ENCODE assay signal across 29 cellular contexts in genomic region chr16:3212567-3212966, GRCh38. TPM values are rescaled to one million over a fixed set of nuclear protein-coding genes. Genes with fewer than 3 reads are reported as not detected.
DNase-seq lines count a peak whose midpoint lies in the region; ATAC-seq and TF ChIP-seq lines count a peak whose summit lies in the region.
"Had no signal": no experiment of that assay in that cellular context is flagged by ENCODE, and none has a peak within 500 bp of the region (broad histone marks: within the 10 kb centered on the region; RNA-seq: fewer than 3 reads in every experiment).

No MANE protein-coding gene starts in this region.

- H3K27me3 ChIP-seq in CD4-positive, alpha-beta T cell (ENCODE audit: control insufficient read depth, insufficient read depth, low read length): no peaks in the 10 kb centered on the region
- H3K27me3 ChIP-seq: BLaER1 treated with 17β-estradiol and CSF1 and Interleukin-3, amounts not matched to agents 10 nM and 100 nM; Peyer's patch had no signal

- intact Hi-C loops in activated CD4-positive, alpha-beta memory T cell treated with anti-CD3 and anti-CD28 coated beads for 36 hours (cut with micrococcal nuclease): no loop called here
- intact Hi-C loops in CD4-positive, alpha-beta T cell (cut with DNase I, micrococcal nuclease): no loop called here
- intact Hi-C loops in natural killer cell (cut with micrococcal nuclease): no loop called here
- intact Hi-C loops in left colon (cut with DNase I, micrococcal nuclease): no loop called here

- H3K36me3 ChIP-seq in HEK293 (ENCODE audit: control insufficient read depth in 2 of 2, insufficient read depth in 1 of 2, low read length in 2 of 2): no peaks in the 10 kb centered on the region
- H3K36me3 ChIP-seq: BLaER1 treated with 17β-estradiol and CSF1 and Interleukin-3, amounts not matched to agents 10 nM and 100 nM; Peyer's patch had no signal

- no peak overlapping the region for H3K4me3 ChIP-seq in HEK293 (ENCODE audit: low read depth, low read length)
- H3K4me3 ChIP-seq: A549; BLaER1 treated with 17β-estradiol and CSF1 and Interleukin-3, amounts not matched to agents 10 nM and 100 nM; GM23248; Peyer's patch; SK-N-MC had no signal

- no peak overlapping the region for H3K27ac ChIP-seq in CD4-positive, alpha-beta T cell (ENCODE audit: low read depth, low read length)
- H3K27ac ChIP-seq in HEK293 (ENCODE audit: extremely low read depth, low read depth, low read length): no peak overlapping the region
- H3K27ac ChIP-seq: A549; BLaER1 treated with 17β-estradiol and CSF1 and Interleukin-3, amounts not matched to agents 10 nM and 100 nM; GM23248; Peyer's patch; SK-N-MC had no signal

- ATAC-seq in CD4-positive, alpha-beta T cell (ENCODE audit: poor library complexity): no peak
- no peak for ATAC-seq in natural killer cell
- no peak for ATAC-seq in left colon
- ATAC-seq: A549, HepG2 had no signal

- H3K9me3 Mint-ChIP-seq in activated CD4-positive, alpha-beta memory T cell treated with anti-CD3 and anti-CD28 coated beads for 36 hours: peaks cover 10% of the 10 kb centered on the region
- peaks cover 43% of the 10 kb centered on the region for H3K9me3 Mint-ChIP-seq in activated CD4-positive, alpha-beta memory T cell treated with anti-CD3 and anti-CD28 coated beads, Interleukin-2, amount 10 ng/mL, durations not matched to agents 7 days and 5 days
- peaks cover 2% of the 10 kb centered on the region for H3K9me3 Mint-ChIP-seq in CD4-positive, alpha-beta T cell
- peaks cover 0 to 3% of the 10 kb centered on the region in 2 donors for H3K9me3 Mint-ChIP-seq in natural killer cell
- H3K9me3 Mint-ChIP-seq in glutamatergic neuron (ENCODE audit: unreplicated experiment): peaks cover 13% of the 10 kb centered on the region

- peaks cover 39% of the 10 kb centered on the region for H3K4me1 Mint-ChIP-seq in activated CD4-positive, alpha-beta memory T cell treated with anti-CD3 and anti-CD28 coated beads for 36 hours (ENCODE audit: low read depth)
- peaks cover 30% of the 10 kb centered on the region for H3K4me1 Mint-ChIP-seq in activated CD4-positive, alpha-beta memory T cell treated with anti-CD3 and anti-CD28 coated beads, Interleukin-2, amount 10 ng/mL, durations not matched to agents 7 days and 5 days
- H3K4me1 Mint-ChIP-seq in CD4-positive, alpha-beta T cell (ENCODE audit: low read depth): peaks cover 39% of the 10 kb centered on the region
- H3K4me1 Mint-ChIP-seq in natural killer cell (peaks cover 40 to 48% of the 10 kb centered on the region in 2 donors), glutamatergic neuron (ENCODE audit: low read depth, unreplicated experiment) (no peaks in the 10 kb centered on the region)

- peaks cover 1% of the 10 kb centered on the region for H3K9me3 ChIP-seq in CD4-positive, alpha-beta T cell (ENCODE audit: control insufficient read depth, low read length)
- no peaks in the 10 kb centered on the region for H3K9me3 ChIP-seq in HEK293 (ENCODE audit: control insufficient read depth, insufficient read depth, low read depth, low read length)
- H3K9me3 ChIP-seq: Peyer's patch had no signal

- peaks cover 14% of the 10 kb centered on the region for H3K36me3 Mint-ChIP-seq in activated CD4-positive, alpha-beta memory T cell treated with anti-CD3 and anti-CD28 coated beads for 36 hours
- peaks cover 48% of the 10 kb centered on the region for H3K36me3 Mint-ChIP-seq in activated CD4-positive, alpha-beta memory T cell treated with anti-CD3 and anti-CD28 coated beads, Interleukin-2, amount 10 ng/mL, durations not matched to agents 7 days and 5 days (ENCODE audit: low read depth)
- H3K36me3 Mint-ChIP-seq in CD4-positive, alpha-beta T cell (ENCODE audit: low read depth): peaks cover 33% of the 10 kb centered on the region
- H3K36me3 Mint-ChIP-seq in natural killer cell (no peaks in the 10 kb centered on the region), glutamatergic neuron (ENCODE audit: unreplicated experiment) (peaks cover 12% of the 10 kb centered on the region)

- CTCF ChIA-PET in activated CD4-positive, alpha-beta memory T cell treated with anti-CD3 and anti-CD28 coated beads for 36 hours (lab: Charles Lee): no interaction called here
- CTCF ChIA-PET in activated CD4-positive, alpha-beta memory T cell treated with anti-CD3 and anti-CD28 coated beads, Interleukin-2, amount 10 ng/mL, durations not matched to agents 7 days and 5 days (lab: Charles Lee): no interaction called here
- CTCF ChIA-PET in CD4-positive, alpha-beta T cell (lab: Charles Lee): no interaction called here
- CTCF ChIA-PET in HEK293 (lab: Yijun Ruan, JAX): no interaction called here

- peak overlapping the region; percentile 39 for H3K27ac Mint-ChIP-seq in activated CD4-positive, alpha-beta memory T cell treated with anti-CD3 and anti-CD28 coated beads for 36 hours
- H3K27ac Mint-ChIP-seq in activated CD4-positive, alpha-beta memory T cell treated with anti-CD3 and anti-CD28 coated beads, Interleukin-2, amount 10 ng/mL, durations not matched to agents 7 days and 5 days: no peak overlapping the region
- H3K27ac Mint-ChIP-seq in CD4-positive, alpha-beta T cell: peak overlapping the region; percentile 76
- H3K27ac Mint-ChIP-seq in natural killer cell: no peak overlapping the region
- H3K27ac Mint-ChIP-seq in glutamatergic neuron (ENCODE audit: unreplicated experiment): no peak overlapping the region

- POLR2A ChIA-PET in activated CD4-positive, alpha-beta memory T cell treated with anti-CD3 and anti-CD28 coated beads for 36 hours (lab: Charles Lee): no interaction called here
- POLR2A ChIA-PET in activated CD4-positive, alpha-beta memory T cell treated with anti-CD3 and anti-CD28 coated beads, Interleukin-2, amount 10 ng/mL, durations not matched to agents 7 days and 5 days (lab: Charles Lee): interaction anchor here (1.2 kb wide), 1 partner anchor 245 kb away, joined by 3 read pairs; no protein-coding TSS in a partner anchor
- POLR2A ChIA-PET in CD4-positive, alpha-beta T cell (lab: Charles Lee): no interaction called here
- POLR2A ChIA-PET in HEK293 (lab: Yijun Ruan, JAX): no interaction called here

- H3K27me3 Mint-ChIP-seq in activated CD4-positive, alpha-beta memory T cell treated with anti-CD3 and anti-CD28 coated beads for 36 hours: no peaks in the 10 kb centered on the region
- peaks cover 2% of the 10 kb centered on the region for H3K27me3 Mint-ChIP-seq in activated CD4-positive, alpha-beta memory T cell treated with anti-CD3 and anti-CD28 coated beads, Interleukin-2, amount 10 ng/mL, durations not matched to agents 7 days and 5 days
- no peaks in the 10 kb centered on the region for H3K27me3 Mint-ChIP-seq in CD4-positive, alpha-beta T cell
- H3K27me3 Mint-ChIP-seq in natural killer cell (ENCODE audit: low read depth in 2 of 2): no peaks in the 10 kb centered on the region
- H3K27me3 Mint-ChIP-seq in glutamatergic neuron (ENCODE audit: unreplicated experiment): no peaks in the 10 kb centered on the region

- no peaks in the 10 kb centered on the region for H3K4me1 ChIP-seq in HEK293 (ENCODE audit: control insufficient read depth, insufficient read depth, low read length)
- H3K4me1 ChIP-seq: A549 had no signal

- no peak for TF ChIP-seq CTCF in CD4-positive, alpha-beta T cell (IDR thresholded peaks at IDR 0.05)
- no peak for TF ChIP-seq CTCF in HEK293 (tag by site-specific recombination; IDR thresholded peaks at IDR 0.05)
- TF ChIP-seq CTCF in natural killer cell (IDR thresholded peaks at IDR 0.05): no peak
- TF ChIP-seq CTCF in glutamatergic neuron (IDR thresholded peaks at IDR 0.05; ENCODE audit: partially characterized antibody, unreplicated experiment): no peak

- no peak overlapping the region for H3K4me3 Mint-ChIP-seq in activated CD4-positive, alpha-beta memory T cell treated with anti-CD3 and anti-CD28 coated beads for 36 hours
- no peak overlapping the region for H3K4me3 Mint-ChIP-seq in activated CD4-positive, alpha-beta memory T cell treated with anti-CD3 and anti-CD28 coated beads, Interleukin-2, amount 10 ng/mL, durations not matched to agents 7 days and 5 days
- H3K4me3 Mint-ChIP-seq in CD4-positive, alpha-beta T cell: no peak overlapping the region
- H3K4me3 Mint-ChIP-seq in natural killer cell: peak overlapping the region; percentile 49
- no peak overlapping the region for H3K4me3 Mint-ChIP-seq in glutamatergic neuron (ENCODE audit: unreplicated experiment)

- DNase-seq in activated CD4-positive, alpha-beta memory T cell treated with anti-CD3 and anti-CD28 coated beads for 36 hours: no peak
- DNase-seq in activated CD4-positive, alpha-beta memory T cell treated with anti-CD3 and anti-CD28 coated beads, Interleukin-2, amount 10 ng/mL, durations not matched to agents 7 days and 5 days: no peak
- no peak for DNase-seq in CD4-positive, alpha-beta T cell
- DNase-seq in natural killer cell: no peak
- no peak for DNase-seq in left colon
- DNase-seq in glutamatergic neuron: no peak
- DNase-seq: AML-193, Calu3, GM23248, H7, Kasumi-1, NCI-H1092 treated with DMSO at 0.1 percent for 48 hours, NCI-H1436, NCI-H187, NCI-H2081 treated with DMSO at 0.1 percent for 48 hours, NCI-H2171, NCI-H226, NCI-H510A, NCI-H69, OCI-M1, SIG-M5 had no signal

TF ChIP-seq in HEK293, 187 proteins besides CTCF, POLR2A, EP300 and RAD21 (continues in another document):
- TF ChIP-seq SCRT2 (tag by site-specific recombination; IDR thresholded peaks at IDR 0.05): no peak

RNA-seq across cellular contexts. Expression of gene ZNF200, which starts 22.4 kb away (rescaled TPM):
- 10 to 100 TPM; 10.6 to 11.5 TPM for total RNA-seq in activated CD4-positive, alpha-beta memory T cell treated with anti-CD3 and anti-CD28 coated beads for 36 hours
- 10 to 100 TPM; 13.1 to 14.9 TPM for total RNA-seq in activated CD4-positive, alpha-beta memory T cell treated with anti-CD3 and anti-CD28 coated beads, Interleukin-2, amount 10 ng/mL, durations not matched to agents 7 days and 5 days
- total RNA-seq in CD4-positive, alpha-beta T cell: 1 to 10 TPM; 7.0 to 7.2 TPM
- total RNA-seq in natural killer cell (10 to 100 TPM in 1 of 3 donors, 1 to 10 TPM in 2; 5.3 to 10.9 (median 5.6) TPM), left colon (1 to 10 TPM; 6.0 to 6.1 TPM), glutamatergic neuron (ENCODE audit: unreplicated experiment) (12.2 TPM)

RNA-seq across cellular contexts. Expression of gene OR1F1, which starts 24.6 kb away (rescaled TPM):
- total RNA-seq in activated CD4-positive, alpha-beta memory T cell treated with anti-CD3 and anti-CD28 coated beads for 36 hours: not detected
- not detected for total RNA-seq in activated CD4-positive, alpha-beta memory T cell treated with anti-CD3 and anti-CD28 coated beads, Interleukin-2, amount 10 ng/mL, durations not matched to agents 7 days and 5 days
- total RNA-seq in CD4-positive, alpha-beta T cell: not detected
- total RNA-seq in natural killer cell (not detected), left colon (not detected), glutamatergic neuron (ENCODE audit: unreplicated experiment) (not detected)
- total RNA-seq: GM23248, H7, HepG2, HT1080, M059J, Peyer's patch had no signal

RNA-seq across cellular contexts. Expression of gene MEFV, which starts 43.9 kb away (rescaled TPM):
- under 1 TPM; 0.07 to 0.17 TPM for total RNA-seq in activated CD4-positive, alpha-beta memory T cell treated with anti-CD3 and anti-CD28 coated beads for 36 hours
- under 1 TPM; 0.15 to 0.23 TPM for total RNA-seq in activated CD4-positive, alpha-beta memory T cell treated with anti-CD3 and anti-CD28 coated beads, Interleukin-2, amount 10 ng/mL, durations not matched to agents 7 days and 5 days
- total RNA-seq in CD4-positive, alpha-beta T cell: under 1 TPM; 0.60 to 0.73 TPM
- total RNA-seq in natural killer cell (1 to 10 TPM; 2.4 to 6.2 (median 5.4) TPM), left colon (under 1 TPM; 0.37 to 0.67 TPM), glutamatergic neuron (ENCODE audit: unreplicated experiment) (not detected)
- total RNA-seq: Calu3, GM23248, HepG2, HT1080, M059J had no signal

Comparison
In these comparisons a context has a peak if more than half of its experiments do, and no peak if none do; other contexts are left out.
1. H3K27ac Mint-ChIP-seq: peak in activated CD4-positive, alpha-beta memory T cell treated with anti-CD3 and anti-CD28 coated beads for 36 hours (single experiment) and CD4-positive, alpha-beta T cell (single experiment); none in activated CD4-positive, alpha-beta memory T cell treated with anti-CD3 and anti-CD28 coated beads, Interleukin-2, amount 10 ng/mL, durations not matched to agents 7 days and 5 days (single experiment), natural killer cell (0 of 2) and glutamatergic neuron (single experiment).